ENCODE assay signal across 8 cellular contexts in the genomic region with DNA sequence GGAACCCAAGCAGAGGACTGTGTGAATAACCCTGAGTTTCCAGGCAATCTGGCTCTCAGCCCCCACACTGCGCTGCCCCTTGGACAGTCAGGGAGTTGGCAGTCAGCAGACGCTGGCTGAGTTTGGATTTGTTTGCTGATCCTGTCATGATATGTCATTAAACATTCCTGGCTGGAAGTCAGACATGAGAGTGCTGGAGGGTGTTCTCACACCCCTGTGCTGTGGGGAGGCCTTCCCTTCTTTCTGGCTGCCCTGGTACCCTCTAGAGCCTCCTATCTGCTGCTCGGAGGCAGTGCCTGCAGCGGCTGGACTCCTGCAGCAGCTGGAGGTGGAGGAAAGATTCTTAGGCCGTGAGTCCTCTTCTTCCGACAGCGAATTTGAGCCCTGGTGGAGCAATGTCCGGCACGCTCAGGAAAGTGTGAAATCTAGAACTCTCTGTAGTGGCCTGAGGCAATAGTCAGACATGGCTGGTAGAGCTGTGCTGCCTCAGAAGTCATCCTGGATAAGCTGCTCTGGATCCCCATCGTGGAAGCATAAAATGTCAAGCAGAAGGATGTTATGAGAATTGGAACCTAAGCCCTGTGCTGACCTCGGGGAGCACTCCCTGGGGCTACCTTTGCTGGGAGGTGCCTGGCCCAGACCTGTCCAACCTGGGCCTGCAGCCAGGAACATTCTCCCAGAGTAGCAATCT.
A peak's percentile ranks its signal among the peaks of the same experiment; 100 is the strongest.
DNase-seq lines count a peak whose midpoint lies in the region; ATAC-seq and TF ChIP-seq lines count a peak whose summit lies in the region.

No MANE protein-coding gene starts in this region.

- H3K4me3 ChIP-seq in foreskin fibroblast (ENCODE audit: low read depth in 1 of 2, low read length in 2 of 2) = no peak overlapping the region
- H3K4me3 ChIP-seq in thoracic aorta = peak overlapping the region; percentile 18

- ATAC-seq in thoracic aorta (ENCODE audit: insufficient number of reproducible peaks, low FRiP score, low read depth) (no peak), HG02642 (IDR thresholded peaks at IDR 0.05; ENCODE audit: poor library complexity, unreplicated experiment) (no peak)

- no peaks in the 10 kb centered on the region for H3K36me3 ChIP-seq in thoracic aorta

- H3K4me1 ChIP-seq in thoracic aorta (ENCODE audit: control insufficient read depth in 1 of 2, low read depth in 2 of 2) = peaks cover 0 to 17% of the 10 kb centered on the region in 2 donors

- DNase-seq in SIG-M5 treated with dmso at 0.1 percent for 504 hours (lab: John Stamatoyannopoulos, UW; ENCODE audit: unreplicated experiment) (peak; percentile 38), SIG-M5 (lab: John Stamatoyannopoulos, UW) (no peak), SK-N-DZ (ENCODE audit: low spot score) (peak; percentile 16), foreskin fibroblast (peak; percentile 91 to 95), thoracic aorta (ENCODE audit: low spot score) (no peak), GM10266 (ENCODE audit: extremely low spot score) (no peak)
- DNase-seq in stimulated activated naive CD4-positive, alpha-beta T cell (lab: John Stamatoyannopoulos, UW) = no peak

- H3K27ac ChIP-seq in thoracic aorta = peak overlapping the region in 1 of 2 donors; percentile 55

- TF ChIP-seq CTCF in foreskin fibroblast (IDR thresholded peaks at IDR 0.05; ENCODE audit: low read depth, low read length) (peak; percentile 68), thoracic aorta (IDR thresholded peaks at IDR 0.05) (no peak), GM10266 (IDR thresholded peaks at IDR 0.05; ENCODE audit: control insufficient read depth, insufficient read depth, low read depth, missing control alignments) (no peak)

- H3K27me3 ChIP-seq in thoracic aorta (replicated peaks; ENCODE audit: insufficient read depth) = no peaks in the 10 kb centered on the region

- H3K9me3 ChIP-seq in thoracic aorta = no peaks in the 10 kb centered on the region

Comparison
In these comparisons a context has a peak if more than half of its experiments do, and no peak if none do; other contexts are left out.
1. DNase-seq: peak in SIG-M5 treated with dmso at 0.1 percent for 504 hours (single experiment), SK-N-DZ (single experiment) and foreskin fibroblast (2 of 2); none in SIG-M5 (single experiment), thoracic aorta (single experiment), stimulated activated naive CD4-positive, alpha-beta T cell (0 of 6) and GM10266 (single experiment).